18 cellular contexts compared by ENCODE assay signal in the genomic region with DNA sequence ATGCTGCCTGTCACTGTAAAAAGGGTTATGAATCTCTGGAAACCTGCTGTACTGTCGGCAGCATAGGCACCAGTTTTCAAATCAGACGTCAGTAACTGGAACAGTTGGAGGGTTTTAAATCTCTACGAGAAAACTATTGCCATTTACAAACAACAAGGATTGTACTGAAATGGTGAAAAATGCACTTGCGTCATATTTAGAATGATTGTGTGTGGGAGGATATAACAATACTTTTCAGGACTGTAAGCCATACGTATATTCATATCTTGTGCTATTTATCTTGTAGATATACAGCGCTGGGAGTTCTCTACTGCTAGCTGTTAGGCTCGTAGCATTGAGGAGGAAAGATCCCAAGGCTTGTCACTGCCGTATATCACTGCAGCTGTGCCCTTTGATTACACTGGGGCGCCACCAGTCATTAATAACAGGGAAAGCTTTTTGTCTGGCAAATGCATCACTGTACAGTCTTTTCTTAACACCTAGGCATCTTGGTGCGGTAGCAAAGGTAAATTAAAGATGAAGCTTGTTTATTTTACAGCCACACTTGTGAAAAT.
"Had no signal": no experiment of that assay in that cellular context is flagged by ENCODE, and none has a peak within 500 bp of the region (broad histone marks: within the 10 kb centered on the region; RNA-seq: fewer than 3 reads in every experiment).

No MANE protein-coding gene starts in this region.

- H3K9me3 ChIP-seq: gastrocnemius medialis, right lobe of liver, upper lobe of right lung had no signal

- H3K27ac Mint-ChIP-seq: activated CD4-positive, alpha-beta T cell treated with anti-CD3 and anti-CD28 coated beads, Interleukin-2, amount 10 ng/mL, durations not matched to agents 24 days and 14 days; activated CD8-positive, alpha-beta T cell treated with anti-CD3 and anti-CD28 coated beads, Interleukin-2, amount 10 ng/mL, durations not matched to agents 7 days and 5 days; activated T-cell treated with anti-CD3 and anti-CD28 coated beads, Interleukin-2, amount 50 U/mL, for 24 hours; activated T-helper 2 cell treated with anti-CD3 and anti-CD28 coated beads, Interferon-gamma antibody, Interleukin-2, Interleukin-4, amounts not matched to agents 10 μg/mL and 5 μg/mL and 100 μg/mL, durations not matched to agents 14 hours and 24 hours and 36 hours; memory B cell; stimulated activated naive CD8-positive, alpha-beta T cell treated with anti-CD3 and anti-CD28 coated beads, Interleukin-15, amount 100 ng/mL, for 72 hours; T-helper 1 cell treated with Interleukin-12 subunit alpha and Interleukin-12 subunit beta and Interleukin-4 antibody, amounts not matched to agents 30 μg/mL and 1 μg/mL, for 36 hours had no signal

- H3K4me2 ChIP-seq: smooth muscle cell had no signal

- H3K36me3 ChIP-seq: gastrocnemius medialis, right lobe of liver, upper lobe of right lung had no signal

- H3K27me3 ChIP-seq: gastrocnemius medialis, right lobe of liver, upper lobe of right lung had no signal

- H3K4me1 Mint-ChIP-seq: activated CD4-positive, alpha-beta T cell treated with anti-CD3 and anti-CD28 coated beads, Interleukin-2, amount 10 ng/mL, durations not matched to agents 24 days and 14 days; central memory CD8-positive, alpha-beta T cell; memory B cell; stimulated activated naive CD8-positive, alpha-beta T cell treated with anti-CD3 and anti-CD28 coated beads, Interleukin-15, amount 100 ng/mL, for 72 hours had no signal

- H3K4me1 ChIP-seq: gastrocnemius medialis, upper lobe of right lung had no signal

- H3K27ac ChIP-seq: coronary artery, gastrocnemius medialis, upper lobe of right lung had no signal

- H3K36me3 Mint-ChIP-seq: brain, memory B cell had no signal

- H3K4me3 ChIP-seq: coronary artery, gastrocnemius medialis, right lobe of liver, smooth muscle cell, upper lobe of right lung had no signal

- H3K9me3 Mint-ChIP-seq: activated CD4-positive, alpha-beta T cell treated with anti-CD3 and anti-CD28 coated beads, Interleukin-2, amount 10 ng/mL, durations not matched to agents 24 days and 14 days; activated T-cell treated with anti-CD3 and anti-CD28 coated beads, Interleukin-2, amount 50 U/mL, for 24 hours; activated T-helper 2 cell treated with anti-CD3 and anti-CD28 coated beads, Interferon-gamma antibody, Interleukin-2, Interleukin-4, amounts not matched to agents 10 μg/mL and 5 μg/mL and 100 μg/mL, durations not matched to agents 14 hours and 24 hours and 36 hours; central memory CD8-positive, alpha-beta T cell; memory B cell; stimulated activated naive CD8-positive, alpha-beta T cell treated with anti-CD3 and anti-CD28 coated beads, Interleukin-15, amount 100 ng/mL, for 72 hours; T-helper 1 cell treated with Interleukin-12 subunit alpha and Interleukin-12 subunit beta and Interleukin-4 antibody, amounts not matched to agents 30 μg/mL and 1 μg/mL, for 36 hours had no signal

- DNase-seq: activated CD4-positive, alpha-beta T cell treated with anti-CD3 and anti-CD28 coated beads, Interleukin-2, amount 10 ng/mL, durations not matched to agents 24 days and 14 days; activated CD8-positive, alpha-beta T cell treated with anti-CD3 and anti-CD28 coated beads, Interleukin-2, amount 10 ng/mL, durations not matched to agents 7 days and 5 days; activated naive CD4-positive, alpha-beta T cell treated with Interleukin-2 at 50 U/mL for 16 hours; activated T-cell treated with anti-CD3 and anti-CD28 coated beads, Interleukin-2, amount 50 U/mL, for 24 hours; anterior cingulate cortex; gastrocnemius medialis; kidney glomerular epithelial cell; stimulated activated CD4-positive, alpha-beta T cell treated with anti-CD3 and anti-CD28 coated beads, Interleukin-4, amount 100 ng/mL, for 1 hour; stimulated activated naive CD8-positive, alpha-beta T cell treated with anti-CD3 and anti-CD28 coated beads, Interleukin-15, amount 100 ng/mL, for 72 hours; upper lobe of right lung had no signal

- H3K4me3 Mint-ChIP-seq: activated CD4-positive, alpha-beta T cell treated with anti-CD3 and anti-CD28 coated beads, Interleukin-2, amount 10 ng/mL, durations not matched to agents 24 days and 14 days; activated CD8-positive, alpha-beta T cell treated with anti-CD3 and anti-CD28 coated beads, Interleukin-2, amount 10 ng/mL, durations not matched to agents 7 days and 5 days; activated T-cell treated with anti-CD3 and anti-CD28 coated beads, Interleukin-2, amount 50 U/mL, for 24 hours; brain; central memory CD8-positive, alpha-beta T cell; memory B cell; stimulated activated naive CD8-positive, alpha-beta T cell treated with anti-CD3 and anti-CD28 coated beads, Interleukin-15, amount 100 ng/mL, for 72 hours; T-helper 1 cell treated with Interleukin-12 subunit alpha and Interleukin-12 subunit beta and Interleukin-4 antibody, amounts not matched to agents 30 μg/mL and 1 μg/mL, for 36 hours had no signal
